ENCODE assay signal across 1 cellular context in the genomic region with DNA sequence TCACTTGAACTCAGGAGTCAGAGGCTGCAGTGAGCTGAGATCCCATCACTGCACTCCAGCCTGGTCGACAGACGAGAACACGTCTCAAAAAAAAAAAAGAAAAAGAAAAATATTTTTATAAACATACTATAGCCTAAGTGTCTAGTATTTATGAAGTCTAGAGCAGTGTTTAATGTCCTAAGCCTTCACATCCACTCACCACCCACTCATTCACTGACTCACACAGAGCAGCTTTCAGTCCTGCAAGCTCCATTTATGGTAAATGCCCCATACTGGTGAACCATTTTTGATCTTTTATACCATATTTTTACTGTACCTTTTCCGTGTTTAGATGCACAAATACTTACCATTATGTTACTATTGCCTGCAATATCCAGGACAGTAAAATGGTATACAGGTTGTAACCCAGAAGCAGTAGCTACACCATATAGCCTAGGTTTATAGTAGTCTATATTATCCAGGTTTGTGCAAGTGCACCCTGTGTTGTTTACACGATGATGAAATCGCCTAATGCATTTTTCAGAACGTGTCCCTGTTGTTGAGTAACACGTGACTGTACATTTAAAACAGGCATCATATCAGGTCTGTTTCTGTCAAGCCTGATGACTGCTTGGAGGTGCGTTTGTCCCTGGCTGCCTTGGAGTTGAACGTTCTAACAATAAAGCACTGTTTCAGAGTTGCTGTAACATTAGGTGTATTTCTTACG.
TF ChIP-seq lines count a peak whose summit lies in the region.

No MANE protein-coding gene starts in this region.

TF ChIP-seq in HepG2, 621 proteins besides CTCF, POLR2A, EP300 and RAD21 (continues in another document):
- peak; percentile 68 for TF ChIP-seq HOMEZ (CRISPR knock-in tag; IDR thresholded peaks at IDR 0.05; ENCODE audit: low read depth)
- TF ChIP-seq, protein P1, sequence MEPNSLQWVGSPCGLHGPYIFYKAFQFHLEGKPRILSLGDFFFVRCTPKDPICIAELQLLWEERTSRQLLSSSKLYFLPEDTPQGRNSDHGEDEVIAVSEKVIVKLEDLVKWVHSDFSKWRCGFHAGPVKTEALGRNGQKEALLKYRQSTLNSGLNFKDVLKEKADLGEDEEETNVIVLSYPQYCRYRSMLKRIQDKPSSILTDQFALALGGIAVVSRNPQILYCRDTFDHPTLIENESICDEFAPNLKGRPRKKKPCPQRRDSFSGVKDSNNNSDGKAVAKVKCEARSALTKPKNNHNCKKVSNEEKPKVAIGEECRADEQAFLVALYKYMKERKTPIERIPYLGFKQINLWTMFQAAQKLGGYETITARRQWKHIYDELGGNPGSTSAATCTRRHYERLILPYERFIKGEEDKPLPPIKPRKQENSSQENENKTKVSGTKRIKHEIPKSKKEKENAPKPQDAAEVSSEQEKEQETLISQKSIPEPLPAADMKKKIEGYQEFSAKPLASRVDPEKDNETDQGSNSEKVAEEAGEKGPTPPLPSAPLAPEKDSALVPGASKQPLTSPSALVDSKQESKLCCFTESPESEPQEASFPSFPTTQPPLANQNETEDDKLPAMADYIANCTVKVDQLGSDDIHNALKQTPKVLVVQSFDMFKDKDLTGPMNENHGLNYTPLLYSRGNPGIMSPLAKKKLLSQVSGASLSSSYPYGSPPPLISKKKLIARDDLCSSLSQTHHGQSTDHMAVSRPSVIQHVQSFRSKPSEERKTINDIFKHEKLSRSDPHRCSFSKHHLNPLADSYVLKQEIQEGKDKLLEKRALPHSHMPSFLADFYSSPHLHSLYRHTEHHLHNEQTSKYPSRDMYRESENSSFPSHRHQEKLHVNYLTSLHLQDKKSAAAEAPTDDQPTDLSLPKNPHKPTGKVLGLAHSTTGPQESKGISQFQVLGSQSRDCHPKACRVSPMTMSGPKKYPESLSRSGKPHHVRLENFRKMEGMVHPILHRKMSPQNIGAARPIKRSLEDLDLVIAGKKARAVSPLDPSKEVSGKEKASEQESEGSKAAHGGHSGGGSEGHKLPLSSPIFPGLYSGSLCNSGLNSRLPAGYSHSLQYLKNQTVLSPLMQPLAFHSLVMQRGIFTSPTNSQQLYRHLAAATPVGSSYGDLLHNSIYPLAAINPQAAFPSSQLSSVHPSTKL (CRISPR knock-in tag; IDR thresholded peaks at IDR 0.05), result peak; percentile 53; the same call in 1 of the 2 replicates
- no peak for TF ChIP-seq FOXO1 (CRISPR knock-in tag; IDR thresholded peaks at IDR 0.05)
- TF ChIP-seq ZNF570 (CRISPR knock-in tag; IDR thresholded peaks at IDR 0.05; ENCODE audit: borderline replicate concordance), result no peak
- no peak for TF ChIP-seq SOX6 (IDR thresholded peaks at IDR 0.05)
- TF ChIP-seq SOX6 (CRISPR knock-in tag; IDR thresholded peaks at IDR 0.05), result peak; percentile 24; the same call in 1 of the 2 replicates
- peak; percentile 85 for TF ChIP-seq CEBPB (IDR thresholded peaks at IDR 0.05; ENCODE audit: borderline replicate concordance, low read depth, low read length)
- no peak for TF ChIP-seq PAF1 (CRISPR knock-in tag; IDR thresholded peaks at IDR 0.05)
- TF ChIP-seq BATF2 (CRISPR knock-in tag; IDR thresholded peaks at IDR 0.05), result no peak
- TF ChIP-seq ZBTB21 (CRISPR knock-in tag; IDR thresholded peaks at IDR 0.05), result no peak
- no peak for TF ChIP-seq ZFP91 (CRISPR knock-in tag; IDR thresholded peaks at IDR 0.05; ENCODE audit: borderline replicate concordance)
- no peak for TF ChIP-seq HMGA1 (CRISPR knock-in tag; conservative IDR thresholded peaks at IDR 0.05)
- TF ChIP-seq ZBTB20 (CRISPR knock-in tag; IDR thresholded peaks at IDR 0.05; ENCODE audit: borderline replicate concordance, low read depth), result 0 out of 2 replicates have a peak, but pooled peaks have one; percentile 28
- no peak for TF ChIP-seq ZNF17 (CRISPR knock-in tag; IDR thresholded peaks at IDR 0.05)
- TF ChIP-seq CHD4 (IDR thresholded peaks at IDR 0.05; ENCODE audit: borderline replicate concordance, low read length), result no peak
- TF ChIP-seq ZNF703 (CRISPR knock-in tag; IDR thresholded peaks at IDR 0.05; ENCODE audit: borderline replicate concordance), result no peak
- peak; percentile 71; the same call in 1 of the 2 replicates for TF ChIP-seq ZNF34 (CRISPR knock-in tag; IDR thresholded peaks at IDR 0.05; ENCODE audit: borderline replicate concordance)
- TF ChIP-seq ARNTL (CRISPR knock-in tag; IDR thresholded peaks at IDR 0.05), result peak; percentile 81
- TF ChIP-seq HOXA9 (CRISPR knock-in tag; IDR thresholded peaks at IDR 0.05; ENCODE audit: borderline replicate concordance), result no peak
- TF ChIP-seq, protein P2, sequence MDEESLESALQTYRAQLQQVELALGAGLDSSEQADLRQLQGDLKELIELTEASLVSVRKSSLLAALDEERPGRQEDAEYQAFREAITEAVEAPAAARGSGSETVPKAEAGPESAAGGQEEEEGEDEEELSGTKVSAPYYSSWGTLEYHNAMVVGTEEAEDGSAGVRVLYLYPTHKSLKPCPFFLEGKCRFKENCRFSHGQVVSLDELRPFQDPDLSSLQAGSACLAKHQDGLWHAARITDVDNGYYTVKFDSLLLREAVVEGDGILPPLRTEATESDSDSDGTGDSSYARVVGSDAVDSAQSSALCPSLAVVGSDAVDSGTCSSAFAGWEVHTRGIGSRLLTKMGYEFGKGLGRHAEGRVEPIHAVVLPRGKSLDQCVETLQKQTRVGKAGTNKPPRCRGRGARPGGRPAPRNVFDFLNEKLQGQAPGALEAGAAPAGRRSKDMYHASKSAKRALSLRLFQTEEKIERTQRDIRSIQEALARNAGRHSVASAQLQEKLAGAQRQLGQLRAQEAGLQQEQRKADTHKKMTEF (CRISPR knock-in tag; IDR thresholded peaks at IDR 0.05), result 0 out of 2 replicates have a peak, but pooled peaks have one; percentile 30
- TF ChIP-seq ZFP62 (CRISPR knock-in tag; IDR thresholded peaks at IDR 0.05), result no peak
- TF ChIP-seq BCL6 (CRISPR knock-in tag; IDR thresholded peaks at IDR 0.05), result peak; percentile 13; the same call in 1 of the 2 replicates
- TF ChIP-seq CEBPG (CRISPR knock-in tag; IDR thresholded peaks at IDR 0.05), result peak; percentile 76
- no peak for TF ChIP-seq ZNF501 (CRISPR knock-in tag; IDR thresholded peaks at IDR 0.05)
- TF ChIP-seq, protein P3, sequence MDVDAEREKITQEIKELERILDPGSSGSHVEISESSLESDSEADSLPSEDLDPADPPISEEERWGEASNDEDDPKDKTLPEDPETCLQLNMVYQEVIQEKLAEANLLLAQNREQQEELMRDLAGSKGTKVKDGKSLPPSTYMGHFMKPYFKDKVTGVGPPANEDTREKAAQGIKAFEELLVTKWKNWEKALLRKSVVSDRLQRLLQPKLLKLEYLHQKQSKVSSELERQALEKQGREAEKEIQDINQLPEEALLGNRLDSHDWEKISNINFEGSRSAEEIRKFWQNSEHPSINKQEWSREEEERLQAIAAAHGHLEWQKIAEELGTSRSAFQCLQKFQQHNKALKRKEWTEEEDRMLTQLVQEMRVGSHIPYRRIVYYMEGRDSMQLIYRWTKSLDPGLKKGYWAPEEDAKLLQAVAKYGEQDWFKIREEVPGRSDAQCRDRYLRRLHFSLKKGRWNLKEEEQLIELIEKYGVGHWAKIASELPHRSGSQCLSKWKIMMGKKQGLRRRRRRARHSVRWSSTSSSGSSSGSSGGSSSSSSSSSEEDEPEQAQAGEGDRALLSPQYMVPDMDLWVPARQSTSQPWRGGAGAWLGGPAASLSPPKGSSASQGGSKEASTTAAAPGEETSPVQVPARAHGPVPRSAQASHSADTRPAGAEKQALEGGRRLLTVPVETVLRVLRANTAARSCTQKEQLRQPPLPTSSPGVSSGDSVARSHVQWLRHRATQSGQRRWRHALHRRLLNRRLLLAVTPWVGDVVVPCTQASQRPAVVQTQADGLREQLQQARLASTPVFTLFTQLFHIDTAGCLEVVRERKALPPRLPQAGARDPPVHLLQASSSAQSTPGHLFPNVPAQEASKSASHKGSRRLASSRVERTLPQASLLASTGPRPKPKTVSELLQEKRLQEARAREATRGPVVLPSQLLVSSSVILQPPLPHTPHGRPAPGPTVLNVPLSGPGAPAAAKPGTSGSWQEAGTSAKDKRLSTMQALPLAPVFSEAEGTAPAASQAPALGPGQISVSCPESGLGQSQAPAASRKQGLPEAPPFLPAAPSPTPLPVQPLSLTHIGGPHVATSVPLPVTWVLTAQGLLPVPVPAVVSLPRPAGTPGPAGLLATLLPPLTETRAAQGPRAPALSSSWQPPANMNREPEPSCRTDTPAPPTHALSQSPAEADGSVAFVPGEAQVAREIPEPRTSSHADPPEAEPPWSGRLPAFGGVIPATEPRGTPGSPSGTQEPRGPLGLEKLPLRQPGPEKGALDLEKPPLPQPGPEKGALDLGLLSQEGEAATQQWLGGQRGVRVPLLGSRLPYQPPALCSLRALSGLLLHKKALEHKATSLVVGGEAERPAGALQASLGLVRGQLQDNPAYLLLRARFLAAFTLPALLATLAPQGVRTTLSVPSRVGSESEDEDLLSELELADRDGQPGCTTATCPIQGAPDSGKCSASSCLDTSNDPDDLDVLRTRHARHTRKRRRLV (CRISPR knock-in tag; IDR thresholded peaks at IDR 0.05), result no peak
- 0 out of 2 replicates have a peak, but pooled peaks have one; percentile 39 for TF ChIP-seq GATAD2A (CRISPR knock-in tag; IDR thresholded peaks at IDR 0.05)
- TF ChIP-seq POGZ (CRISPR knock-in tag; IDR thresholded peaks at IDR 0.05), result peak; percentile 54
- TF ChIP-seq, protein P4, sequence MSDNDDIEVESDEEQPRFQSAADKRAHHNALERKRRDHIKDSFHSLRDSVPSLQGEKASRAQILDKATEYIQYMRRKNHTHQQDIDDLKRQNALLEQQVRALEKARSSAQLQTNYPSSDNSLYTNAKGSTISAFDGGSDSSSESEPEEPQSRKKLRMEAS (IDR thresholded peaks at IDR 0.05), result 0 out of 2 replicates have a peak, but pooled peaks have one; percentile 19
- TF ChIP-seq BHLHE40 (IDR thresholded peaks at IDR 0.05; ENCODE audit: low read length), result peak; percentile 80
- TF ChIP-seq ZNF264 (CRISPR knock-in tag; IDR thresholded peaks at IDR 0.05), result no peak
- TF ChIP-seq HDAC2 (CRISPR knock-in tag; IDR thresholded peaks at IDR 0.05), result peak; percentile 18; the same call in 1 of the 2 replicates
- TF ChIP-seq FOSL2 (CRISPR knock-in tag; IDR thresholded peaks at IDR 0.05), result peak; percentile 45
- TF ChIP-seq, protein P5, sequence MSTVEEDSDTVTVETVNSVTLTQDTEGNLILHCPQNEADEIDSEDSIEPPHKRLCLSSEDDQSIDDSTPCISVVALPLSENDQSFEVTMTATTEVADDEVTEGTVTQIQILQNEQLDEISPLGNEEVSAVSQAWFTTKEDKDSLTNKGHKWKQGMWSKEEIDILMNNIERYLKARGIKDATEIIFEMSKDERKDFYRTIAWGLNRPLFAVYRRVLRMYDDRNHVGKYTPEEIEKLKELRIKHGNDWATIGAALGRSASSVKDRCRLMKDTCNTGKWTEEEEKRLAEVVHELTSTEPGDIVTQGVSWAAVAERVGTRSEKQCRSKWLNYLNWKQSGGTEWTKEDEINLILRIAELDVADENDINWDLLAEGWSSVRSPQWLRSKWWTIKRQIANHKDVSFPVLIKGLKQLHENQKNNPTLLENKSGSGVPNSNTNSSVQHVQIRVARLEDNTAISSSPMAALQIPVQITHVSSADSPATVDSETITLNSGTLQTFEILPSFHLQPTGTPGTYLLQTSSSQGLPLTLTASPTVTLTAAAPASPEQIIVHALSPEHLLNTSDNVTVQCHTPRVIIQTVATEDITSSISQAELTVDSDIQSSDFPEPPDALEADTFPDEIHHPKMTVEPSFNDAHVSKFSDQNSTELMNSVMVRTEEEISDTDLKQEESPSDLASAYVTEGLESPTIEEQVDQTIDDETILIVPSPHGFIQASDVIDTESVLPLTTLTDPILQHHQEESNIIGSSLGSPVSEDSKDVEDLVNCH (CRISPR knock-in tag; IDR thresholded peaks at IDR 0.05), result no peak
- peak; percentile 21; the same call in 1 of the 2 replicates for TF ChIP-seq SOX13 (IDR thresholded peaks at IDR 0.05)
- TF ChIP-seq SOX13 (CRISPR knock-in tag; conservative IDR thresholded peaks at IDR 0.05 in 1 of 2, IDR thresholded peaks at IDR 0.05 in 1 of 2), result peak in 1 of 2 experiments; percentile 51; a peak in 1 of 4 replicates
- no peak for TF ChIP-seq HOXD1 (CRISPR knock-in tag; IDR thresholded peaks at IDR 0.05)
- no peak for TF ChIP-seq TRIM24 (CRISPR knock-in tag; IDR thresholded peaks at IDR 0.05)
- TF ChIP-seq CREB1 (IDR thresholded peaks at IDR 0.05), result no peak
- TF ChIP-seq CREB1 (CRISPR knock-in tag; IDR thresholded peaks at IDR 0.05), result 0 out of 2 replicates have a peak, but pooled peaks have one; percentile 21
- no peak for TF ChIP-seq ZNF782 (CRISPR knock-in tag; IDR thresholded peaks at IDR 0.05; ENCODE audit: borderline replicate concordance)
